ENCODE assay signal across 16 cellular contexts in the genomic region with DNA sequence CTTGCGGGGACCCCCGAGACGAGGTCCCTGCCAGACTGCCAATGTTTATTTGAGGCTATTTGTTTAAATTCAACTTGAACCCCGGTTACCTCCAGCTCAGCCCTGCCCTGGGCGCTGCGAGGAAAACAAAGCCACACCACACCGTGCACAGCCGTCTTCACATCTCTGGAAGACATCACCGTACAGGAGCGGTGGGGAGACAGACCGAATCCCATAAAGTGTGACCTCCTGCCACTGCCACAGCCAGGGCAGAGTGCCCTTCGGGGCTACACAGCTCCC.
"Had no signal": no experiment of that assay in that cellular context is flagged by ENCODE, and none has a peak within 500 bp of the region (broad histone marks: within the 10 kb centered on the region; RNA-seq: fewer than 3 reads in every experiment).

No MANE protein-coding gene starts in this region.

- H3K27ac Mint-ChIP-seq: activated naive CD8-positive, alpha-beta T cell treated with anti-CD3 and anti-CD28 coated beads for 36 hours; activated T-helper 1 cell treated with anti-CD3 and anti-CD28 coated beads, Interleukin-12 subunit alpha, Interleukin-12 subunit beta, Interleukin-2, Interleukin-4 antibody, amounts not matched to agents 30 ng/mL and 10 ng/mL and 1 ng/mL, durations not matched to agents 14 hours and 24 hours and 36 hours had no signal

- H3K9me3 ChIP-seq: left lung, mucosa of descending colon, sigmoid colon, thyroid gland had no signal

- H3K4me3 Mint-ChIP-seq: activated naive CD8-positive, alpha-beta T cell treated with anti-CD3 and anti-CD28 coated beads for 36 hours; activated T-helper 1 cell treated with anti-CD3 and anti-CD28 coated beads, Interleukin-12 subunit alpha, Interleukin-12 subunit beta, Interleukin-2, Interleukin-4 antibody, amounts not matched to agents 30 ng/mL and 10 ng/mL and 1 ng/mL, durations not matched to agents 14 hours and 24 hours and 36 hours had no signal

- H3K9me3 Mint-ChIP-seq: activated naive CD8-positive, alpha-beta T cell treated with anti-CD3 and anti-CD28 coated beads for 36 hours; activated T-helper 1 cell treated with anti-CD3 and anti-CD28 coated beads, Interleukin-12 subunit alpha, Interleukin-12 subunit beta, Interleukin-2, Interleukin-4 antibody, amounts not matched to agents 30 ng/mL and 10 ng/mL and 1 ng/mL, durations not matched to agents 14 hours and 24 hours and 36 hours; naive thymus-derived CD4-positive, alpha-beta T cell had no signal

- H3K27ac ChIP-seq: left lung, parathyroid adenoma, sigmoid colon had no signal

- H3K4me1 ChIP-seq: parathyroid adenoma, sigmoid colon had no signal

- ATAC-seq: left lung; mucosa of descending colon; naive thymus-derived CD4-positive, alpha-beta T cell had no signal

- H3K9ac ChIP-seq: parathyroid adenoma had no signal

- H3K4me3 ChIP-seq: left lung, mucosa of descending colon, sigmoid colon, thyroid gland had no signal

- H3K27me3 ChIP-seq: dorsolateral prefrontal cortex, left lung, sigmoid colon, thyroid gland had no signal

- DNase-seq: activated CD4-positive, alpha-beta T cell treated with anti-CD3 and anti-CD28 coated beads for 1 hour; activated CD4-positive, alpha-beta T cell treated with anti-CD3 and anti-CD28 coated beads, Interleukin-2, amount 50 U/mL, for 48 hours; activated gamma-delta T cell treated with Interleukin-2 at 50 U/mL for 16 hours; activated naive CD8-positive, alpha-beta T cell treated with anti-CD3 and anti-CD28 coated beads for 36 hours; activated T-cell treated with anti-CD3 and anti-CD28 coated beads for 4 hours; foreskin melanocyte; mucosa of descending colon; naive thymus-derived CD4-positive, alpha-beta T cell; sigmoid colon; stimulated activated CD4-positive, alpha-beta T cell treated with anti-CD3 and anti-CD28 coated beads, Interleukin-4, amount 100 ng/mL, for 4 hours; stimulated activated naive CD4-positive, alpha-beta T cell treated with Interleukin-2 at 50 U/mL for 16 hours had no signal

- H3K36me3 ChIP-seq: left lung, sigmoid colon, thyroid gland had no signal

- H3K27me3 Mint-ChIP-seq: activated naive CD8-positive, alpha-beta T cell treated with anti-CD3 and anti-CD28 coated beads for 36 hours; naive thymus-derived CD4-positive, alpha-beta T cell had no signal
